In genomic region chr2:109124982-109125594, GRCh38 we compare ENCODE assay signal across 14 cellular contexts. TPM values are rescaled to one million over a fixed set of nuclear protein-coding genes. Genes with fewer than 3 reads are reported as not detected.
DNase-seq lines count a peak whose midpoint lies in the region; ATAC-seq, FAIRE-seq and TF ChIP-seq lines count a peak whose summit lies in the region.
"Had no signal": no experiment of that assay in that cellular context is flagged by ENCODE, and none has a peak within 500 bp of the region (broad histone marks: within the 10 kb centered on the region; RNA-seq: fewer than 3 reads in every experiment).

No MANE protein-coding gene starts in this region.

- CTCF ChIA-PET in HepG2 (lab: Yijun Ruan, JAX; ENCODE audit: low intra/inter-chr PET ratio, low total read pairs) = no interaction called here

- in situ Hi-C loops in HepG2 (cut with HindIII; ENCODE audit: extremely low pct_ligation_motif_present, low pct_unique_long_range_greater_than_20kb) = loop anchor here (5.0 kb wide), 1 partner anchor 377 kb away; no protein-coding TSS in a partner anchor

- TF ChIP-seq EP300 in HepG2 (IDR thresholded peaks at IDR 0.05; ENCODE audit: low read depth in 2 of 2, low read length in 2 of 2) = no peak
- TF ChIP-seq EP300 in HepG2 (CRISPR knock-in tag; IDR thresholded peaks at IDR 0.05; ENCODE audit: borderline replicate concordance) = no peak
- TF ChIP-seq EP300 in tibial nerve (IDR thresholded peaks at IDR 0.05) = no peak

- DNase-seq in HepG2 (ENCODE audit: low spot score) = no peak
- DNase-seq in right lobe of liver = no peak
- peak; percentile 58 for DNase-seq in NCI-H510A (lab: John Stamatoyannopoulos, UW)
- DNase-seq in glomerular visceral epithelial cell (ENCODE audit: extremely low spot score) = peak; percentile 23
- DNase-seq in mucosa of gallbladder (ENCODE audit: low spot score) = no peak
- no peak for DNase-seq in OCI-M2 (lab: John Stamatoyannopoulos, UW; ENCODE audit: unreplicated experiment)
- DNase-seq in tibial nerve (ENCODE audit: low spot score in 2 of 2) = no peak
- DNase-seq: activated CD4-positive, alpha-beta T cell treated with anti-CD3 and anti-CD28 coated beads, Interleukin-2, amount 50 U/mL, for 48 hours; cortex of kidney had no signal

- H4K20me1 ChIP-seq in HepG2 (ENCODE audit: insufficient read depth, low read length) = no peaks in the 10 kb centered on the region

- no peak overlapping the region for H3K4me2 ChIP-seq in HepG2 (ENCODE audit: low read depth, low read length)
- H3K4me2 ChIP-seq: KMS-11 had no signal

- H3K27ac ChIP-seq in HepG2 (ENCODE audit: extremely low read length, insufficient read depth, low read length) (no peak overlapping the region), right lobe of liver (no peak overlapping the region), tibial nerve (no peak overlapping the region)
- H3K27ac ChIP-seq: KMS-11, neutrophil had no signal

- H3K4me3 ChIP-seq in HepG2 (replicated peaks in 1 of 3; ENCODE audit: insufficient read depth in 1 of 3, low read depth in 2 of 3, low read length in 3 of 3) (no peak overlapping the region), right lobe of liver (no peak overlapping the region), tibial nerve (no peak overlapping the region)

- TF ChIP-seq POLR2A in HepG2 (IDR thresholded peaks at IDR 0.05; ENCODE audit: insufficient read depth in 1 of 2, low read depth in 2 of 2, low read length in 2 of 2) (no peak), right lobe of liver (IDR thresholded peaks at IDR 0.05) (no peak), tibial nerve (IDR thresholded peaks at IDR 0.05) (no peak)

- 49% methylated on average over 10 of the region's 10 CpGs for WGBS in HepG2 (ENCODE audit: low lambda C conversion rate)
- 56% methylated on average over 7 of the region's 10 CpGs for WGBS in right lobe of liver (ENCODE audit: insufficient coverage, low coverage, low lambda C conversion rate, missing lambda C conversion rate)
- 58 to 62% methylated on average over 10 of the region's 10 CpGs for WGBS in tibial nerve, 2 donors

- intact Hi-C loops in HepG2 (cut with micrococcal nuclease; ENCODE audit: unreplicated experiment) (no loop called here), right lobe of liver (cut with DNase I) (loop anchor here (5.0 kb wide), 2 partner anchors 382 to 387 kb away; no protein-coding TSS in a partner anchor)

- H3K4me1 ChIP-seq in HepG2 (ENCODE audit: insufficient read depth, low read length) (peaks cover 13% of the 10 kb centered on the region), right lobe of liver (peaks cover 0 to 19% (median 0%) of the 10 kb centered on the region in 4 donors), tibial nerve (peaks cover 0 to 37% (median 0%) of the 10 kb centered on the region in 4 donors)

- no peak overlapping the region for H2AFZ ChIP-seq in HepG2 (ENCODE audit: low read length)

- FAIRE-seq in HepG2 (lab: Jason Lieb, UNC) = no peak
- FAIRE-seq: H1 had no signal

- H3K79me2 ChIP-seq in HepG2 (ENCODE audit: insufficient read depth, low read length) = no peaks in the 10 kb centered on the region

- no peaks in the 10 kb centered on the region for H3K9me3 ChIP-seq in HepG2 (ENCODE audit: low read length)
- no peaks in the 10 kb centered on the region for H3K9me3 ChIP-seq in right lobe of liver
- H3K9me3 ChIP-seq in tibial nerve = no peaks in the 10 kb centered on the region
- H3K9me3 ChIP-seq: neutrophil had no signal

- no peaks in the 10 kb centered on the region for H3K36me3 ChIP-seq in HepG2 (replicated peaks in 1 of 2; ENCODE audit: control insufficient read depth in 1 of 2, insufficient read depth in 2 of 2, low read length in 2 of 2)
- no peaks in the 10 kb centered on the region for H3K36me3 ChIP-seq in right lobe of liver
- no peaks in the 10 kb centered on the region for H3K36me3 ChIP-seq in tibial nerve
- H3K36me3 ChIP-seq: neutrophil had no signal

- no peak overlapping the region for H3K9ac ChIP-seq in HepG2 (ENCODE audit: insufficient read depth, low read depth, low read length)
- H3K9ac ChIP-seq: KMS-11 had no signal

- TF ChIP-seq CTCF in HepG2 (CRISPR knock-in tag; IDR thresholded peaks at IDR 0.05) (no peak), right lobe of liver (IDR thresholded peaks at IDR 0.05) (no peak), tibial nerve (IDR thresholded peaks at IDR 0.05) (no peak)

- peaks cover 2 to 23% of the 10 kb centered on the region in 2 experiments; a peak in 4 of 5 replicates for H3K27me3 ChIP-seq in HepG2 (ENCODE audit: control insufficient read depth in 1 of 2, insufficient read depth in 2 of 2, low read length in 2 of 2)
- H3K27me3 ChIP-seq in right lobe of liver = peaks cover 0 to 10% of the 10 kb centered on the region in 2 donors
- H3K27me3 ChIP-seq in tibial nerve = peaks cover 0 to 7% of the 10 kb centered on the region in 2 donors

- no TSS peak for BruUV-seq in HepG2 (replicated peaks; lab: Mats Ljungman, UMichigan)

- POLR2A ChIA-PET in HepG2 (lab: Yijun Ruan, JAX) = no interaction called here

- no peak for TF ChIP-seq RAD21 in HepG2 (CRISPR knock-in tag; IDR thresholded peaks at IDR 0.05)

- ATAC-seq in HepG2 = no peak
- no peak for ATAC-seq in right lobe of liver
- no peak for ATAC-seq in HG02588 (IDR thresholded peaks at IDR 0.05; ENCODE audit: unreplicated experiment)
- ATAC-seq: stimulated activated memory B cell treated with anti-CD40 and anti-IgM and Interleukin-4, amounts not matched to agents 10 μg/mL and 1 μg/mL and 100 μg/mL, for 72 hours had no signal

TF ChIP-seq in HepG2, 621 proteins besides CTCF, POLR2A, EP300 and RAD21 (continues in another document):
- TF ChIP-seq, protein P1, sequence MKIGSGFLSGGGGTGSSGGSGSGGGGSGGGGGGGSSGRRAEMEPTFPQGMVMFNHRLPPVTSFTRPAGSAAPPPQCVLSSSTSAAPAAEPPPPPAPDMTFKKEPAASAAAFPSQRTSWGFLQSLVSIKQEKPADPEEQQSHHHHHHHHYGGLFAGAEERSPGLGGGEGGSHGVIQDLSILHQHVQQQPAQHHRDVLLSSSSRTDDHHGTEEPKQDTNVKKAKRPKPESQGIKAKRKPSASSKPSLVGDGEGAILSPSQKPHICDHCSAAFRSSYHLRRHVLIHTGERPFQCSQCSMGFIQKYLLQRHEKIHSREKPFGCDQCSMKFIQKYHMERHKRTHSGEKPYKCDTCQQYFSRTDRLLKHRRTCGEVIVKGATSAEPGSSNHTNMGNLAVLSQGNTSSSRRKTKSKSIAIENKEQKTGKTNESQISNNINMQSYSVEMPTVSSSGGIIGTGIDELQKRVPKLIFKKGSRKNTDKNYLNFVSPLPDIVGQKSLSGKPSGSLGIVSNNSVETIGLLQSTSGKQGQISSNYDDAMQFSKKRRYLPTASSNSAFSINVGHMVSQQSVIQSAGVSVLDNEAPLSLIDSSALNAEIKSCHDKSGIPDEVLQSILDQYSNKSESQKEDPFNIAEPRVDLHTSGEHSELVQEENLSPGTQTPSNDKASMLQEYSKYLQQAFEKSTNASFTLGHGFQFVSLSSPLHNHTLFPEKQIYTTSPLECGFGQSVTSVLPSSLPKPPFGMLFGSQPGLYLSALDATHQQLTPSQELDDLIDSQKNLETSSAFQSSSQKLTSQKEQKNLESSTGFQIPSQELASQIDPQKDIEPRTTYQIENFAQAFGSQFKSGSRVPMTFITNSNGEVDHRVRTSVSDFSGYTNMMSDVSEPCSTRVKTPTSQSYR (CRISPR knock-in tag; IDR thresholded peaks at IDR 0.05; ENCODE audit: borderline replicate concordance) = peak; percentile 38; the same call in 1 of the 2 replicates

RNA-seq across cellular contexts. Expression of gene SH3RF3, which starts 3.9 kb away (rescaled TPM):
- total RNA-seq in HepG2 (2016; rRNA removed; fragmentation: Illumina TruSeq; extraction: Trizol) (0.04 TPM in 1 of 2 replicates, not detected in the other), right lobe of liver (1 to 10 TPM in 4 of 6 experiments, under 1 TPM in 2; 0.68 to 1.6 (median 1.2) TPM), mucosa of gallbladder (11.5 TPM), tibial nerve (10 to 100 TPM in 2 of 4 donors, 1 to 10 TPM in 2; 6.9 to 18.0 (median 11.4) TPM)
- not detected in 2 replicates for total RNA-seq in HepG2 (2016; cell fraction: cytosol; rRNA removed; fragmentation: Illumina TruSeq; extraction: Trizol; ENCODE audit: low read depth)
- 0.02 TPM in 1 of 2 replicates, not detected in the other for total RNA-seq in HepG2 (2016; cell fraction: insoluble cytoplasmic fraction; rRNA removed; fragmentation: Illumina TruSeq; extraction: Trizol)
- total RNA-seq in HepG2 (2016; cell fraction: membrane; rRNA removed; fragmentation: Illumina TruSeq; extraction: Trizol) = not detected in 2 replicates
- total RNA-seq in HepG2 (2016; cell fraction: nucleus; rRNA removed; fragmentation: Illumina TruSeq; extraction: Trizol) = not detected in 2 replicates
- 0.01 TPM in 1 of 2 replicates, not detected in the other for polyA plus RNA-seq in HepG2 (2011; rRNA removed)
- not detected in 2 replicates for polyA plus RNA-seq in HepG2 (2011; cell fraction: cytosol; rRNA removed)
- polyA plus RNA-seq in HepG2 (2011; cell fraction: nucleus; rRNA removed) = 0.02 TPM in 1 of 2 replicates, not detected in the other
- polyA plus RNA-seq in HepG2 (2012) = 0.03 and 0.05 TPM in 2 replicates
- polyA plus RNA-seq in HepG2 (2016; cell fraction: cytosol; fragmentation: Illumina TruSeq; extraction: Trizol; ENCODE audit: low read depth) = not detected in 2 replicates
- polyA plus RNA-seq in HepG2 (2016; cell fraction: insoluble cytoplasmic fraction; fragmentation: Illumina TruSeq; extraction: Trizol; ENCODE audit: low read depth) = 0.03 TPM in 1 of 2 replicates, not detected in the other
- not detected in 2 replicates for polyA plus RNA-seq in HepG2 (2016; cell fraction: membrane; fragmentation: Illumina TruSeq; extraction: Trizol; ENCODE audit: low read depth)
- not detected in 2 replicates for polyA plus RNA-seq in HepG2 (2016; cell fraction: nucleus; fragmentation: Illumina TruSeq; extraction: Trizol; ENCODE audit: insufficient read depth, low read depth)
- polyA minus RNA-seq in HepG2 (2011; rRNA and poly(A)+ RNA removed; ENCODE audit: low replicate concordance) = 1.4 TPM in 1 of 2 replicates, not detected in the other
- not detected in 2 replicates for polyA minus RNA-seq in HepG2 (2011; cell fraction: cytosol; rRNA and poly(A)+ RNA removed)
- polyA minus RNA-seq in HepG2 (2011; cell fraction: nucleus; rRNA and poly(A)+ RNA removed) = 0.12 and 0.13 TPM in 2 replicates

Comparison
In these comparisons a context has a peak if more than half of its experiments do, and no peak if none do; other contexts are left out.
1. DNase-seq: peak in NCI-H510A (single experiment) and glomerular visceral epithelial cell (single experiment); none in HepG2 (single experiment), right lobe of liver (0 of 3), mucosa of gallbladder (single experiment), OCI-M2 (single experiment) and tibial nerve (0 of 2).